In the genomic region with DNA sequence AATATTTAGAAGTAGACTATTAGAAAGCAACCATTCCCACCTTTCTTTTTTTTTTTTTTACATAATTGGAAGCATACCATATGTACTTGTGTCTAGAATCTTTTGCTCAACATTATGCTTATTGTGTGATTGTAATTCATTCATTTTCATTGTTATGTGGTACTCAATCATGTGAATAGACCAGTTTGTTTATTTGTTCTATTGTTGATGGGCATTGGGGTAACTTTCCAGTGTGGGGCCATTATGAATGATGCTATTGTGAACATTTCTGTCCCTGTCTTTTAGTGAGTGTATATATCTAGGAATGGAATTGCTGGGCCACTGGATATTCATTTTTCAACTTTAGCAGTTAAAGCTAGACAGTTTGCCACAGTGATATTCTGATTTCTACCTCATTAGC, we compare ENCODE assay signal across 16 cellular contexts.
"Had no signal": no experiment of that assay in that cellular context is flagged by ENCODE, and none has a peak within 500 bp of the region (broad histone marks: within the 10 kb centered on the region; RNA-seq: fewer than 3 reads in every experiment).

No MANE protein-coding gene starts in this region.

- DNase-seq: cortex of kidney; dorsolateral prefrontal cortex; effector CD8-positive, alpha-beta T cell; left colon; left ventricle myocardium superior; mesendoderm; naive thymus-derived CD4-positive, alpha-beta T cell; nephron progenitor cell; psoas muscle; stimulated activated CD4-positive, alpha-beta T cell treated with anti-CD3 and anti-CD28 coated beads, Interleukin-2, amount 100 ng/mL, for 24 hours; stimulated activated CD4-positive, alpha-beta T cell treated with anti-CD3 and anti-CD28 coated beads, Interleukin-4, amount 100 ng/mL, for 4 hours; stimulated activated naive CD8-positive, alpha-beta T cell treated with anti-CD3 and anti-CD28 coated beads, Interleukin-15, Interleukin-2, amounts not matched to agents 100 U/mL and 50 U/mL, for 24 hours; tibial artery; uterus had no signal

- ATAC-seq: gastroesophageal sphincter; left colon; left ventricle myocardium superior; naive thymus-derived CD4-positive, alpha-beta T cell; psoas muscle; sciatic nerve; stimulated activated naive CD8-positive, alpha-beta T cell treated with anti-CD3 and anti-CD28 coated beads, Interleukin-15, Interleukin-2, amounts not matched to agents 100 U/mL and 50 U/mL, for 24 hours had no signal
